8 cellular contexts compared by ENCODE assay signal in the genomic region with DNA sequence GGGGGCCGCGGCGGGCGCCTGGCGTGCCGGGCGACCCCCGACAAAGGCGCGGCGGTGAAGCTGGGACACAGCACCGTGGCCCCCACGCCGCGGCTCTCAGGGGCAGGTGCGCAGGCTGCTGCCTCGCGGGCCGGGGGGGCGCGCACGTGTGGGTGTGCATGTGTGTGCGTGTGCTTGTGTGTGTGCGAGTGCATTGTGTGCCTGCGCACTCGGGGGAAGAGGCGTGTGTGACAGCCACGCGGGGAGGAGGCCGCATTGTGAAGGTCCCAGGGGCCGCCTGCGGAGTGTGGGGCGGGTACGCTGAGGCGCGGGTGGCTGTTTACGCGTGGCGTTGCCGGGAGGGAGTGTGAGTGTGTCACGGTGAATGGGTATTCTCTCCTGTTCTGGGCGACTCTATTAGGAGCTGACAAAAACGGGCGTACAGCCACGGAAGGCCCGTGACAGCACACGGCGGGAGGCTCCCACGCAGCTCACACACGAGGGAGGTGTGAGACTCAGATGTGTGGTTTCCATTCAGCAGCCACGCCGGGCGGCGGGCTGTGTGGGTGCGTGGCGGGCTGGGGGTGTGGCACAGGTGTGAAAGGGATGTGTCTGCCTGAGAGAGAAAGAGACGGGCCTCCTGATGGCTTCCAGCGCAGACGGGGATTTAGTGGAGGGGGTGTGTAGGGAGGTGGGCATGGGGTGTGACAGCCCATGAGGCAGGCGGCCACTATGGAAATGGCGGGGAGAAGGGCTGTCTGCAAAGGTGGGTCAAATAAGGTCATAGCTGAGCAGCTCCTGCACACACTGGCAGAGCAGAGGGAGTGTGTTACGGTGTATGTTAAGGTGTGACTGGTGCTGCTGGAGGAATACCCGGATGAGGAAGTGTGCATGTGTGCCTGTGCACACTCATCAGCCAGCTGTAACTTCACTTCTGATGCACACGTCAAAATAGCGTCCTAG. TPM values are rescaled to one million over a fixed set of nuclear protein-coding genes. Genes with fewer than 3 reads are reported as not detected.
DNase-seq lines count a peak whose midpoint lies in the region; ATAC-seq, FAIRE-seq and TF ChIP-seq lines count a peak whose summit lies in the region.

No MANE protein-coding gene starts in this region.

- no peaks in the 10 kb centered on the region for H3K9me2 ChIP-seq in hepatocyte (replicated peaks; ENCODE audit: insufficient read depth)

- no peak for FAIRE-seq in small intestine (lab: Jason Lieb, UNC)

- TF ChIP-seq CTCF in hepatocyte (IDR thresholded peaks at IDR 0.05; ENCODE audit: poor library complexity): no peak

- no peak overlapping the region for H3K27ac ChIP-seq in hepatocyte
- H3K27ac ChIP-seq in small intestine (ENCODE audit: low read depth in 1 of 2, low read length in 1 of 2): no peak overlapping the region

- 47% methylated on average over 61 of the region's 65 CpGs for WGBS in hepatocyte (ENCODE audit: low lambda C conversion rate, missing lambda C conversion rate)
- 4 to 14% (median 8%) methylated on average over 51 to 65 of the region's 65 CpGs for WGBS in small intestine, 3 donors

- no peaks in the 10 kb centered on the region for H4K20me1 ChIP-seq in hepatocyte (ENCODE audit: insufficient read depth, poor library complexity, severe bottlenecking)

- H3K36me3 ChIP-seq in hepatocyte (replicated peaks; ENCODE audit: insufficient read depth, low read depth): no peaks in the 10 kb centered on the region
- no peaks in the 10 kb centered on the region for H3K36me3 ChIP-seq in small intestine (ENCODE audit: control insufficient read depth in 2 of 2, insufficient read depth in 2 of 2, low read length in 2 of 2)

- H3K4me3 ChIP-seq in hepatocyte: no peak overlapping the region
- H3K4me3 ChIP-seq in small intestine (ENCODE audit: low read depth in 1 of 2, low read length in 2 of 2): peak overlapping the region; percentile 38 to 62

- H3K4me1 ChIP-seq in hepatocyte (ENCODE audit: insufficient read depth): no peaks in the 10 kb centered on the region
- peaks cover 0 to 3% of the 10 kb centered on the region in 2 donors for H3K4me1 ChIP-seq in small intestine (ENCODE audit: control insufficient read depth in 2 of 2, insufficient read depth in 1 of 2, low read depth in 1 of 2, low read length in 1 of 2)

- DNase-seq in NCI-H1694 treated with DMSO at 0.1 percent for 48 hours (lab: John Stamatoyannopoulos, UW) (peak; percentile 19), NCI-H1694 (lab: John Stamatoyannopoulos, UW) (no peak), NOMO-1 treated with dmso at 0.1 percent for 144 hours (lab: John Stamatoyannopoulos, UW; ENCODE audit: unreplicated experiment) (peak; percentile 51), hepatocyte (ENCODE audit: low spot score) (no peak), small intestine (peak; percentile 62), inferior parietal cortex (ENCODE audit: extremely low spot score) (no peak)
- peak; percentile 58 for DNase-seq in activated naive CD4-positive, alpha-beta T cell treated with anti-CD3 and anti-CD28 coated beads, Interleukin-2, amount 50 U/mL, for 16 hours

- H3K27me3 ChIP-seq in hepatocyte: peaks cover 42% of the 10 kb centered on the region
- H3K27me3 ChIP-seq in small intestine (ENCODE audit: control insufficient read depth in 2 of 2, insufficient read depth in 2 of 2, low read length in 2 of 2): no peaks in the 10 kb centered on the region

- H3K79me2 ChIP-seq in hepatocyte: no peaks in the 10 kb centered on the region

- H3K9me3 ChIP-seq in hepatocyte (ENCODE audit: low read depth) (no peaks in the 10 kb centered on the region), small intestine (ENCODE audit: control insufficient read depth, low read depth) (no peaks in the 10 kb centered on the region)

- H2AFZ ChIP-seq in hepatocyte: no peak overlapping the region

- ATAC-seq in GM19035 (IDR thresholded peaks at IDR 0.05; ENCODE audit: unreplicated experiment): no peak

- H3K4me2 ChIP-seq in hepatocyte: peak overlapping the region; percentile 90

RNA-seq across cellular contexts. Expression of gene PODXL2, which starts 0.7 kb away (rescaled TPM):
- total RNA-seq in hepatocyte: 6.4 and 8.0 TPM in 2 replicates
- polyA plus RNA-seq in hepatocyte (5.1 and 7.8 TPM in 2 replicates), small intestine (10 to 100 TPM in 1 of 3 donors, 1 to 10 TPM in 2; 1.6 to 17.0 (median 3.8) TPM)

RNA-seq across cellular contexts. Expression of gene MCM2, which starts 31.5 kb away (rescaled TPM):
- 19.6 and 31.4 TPM in 2 replicates for total RNA-seq in hepatocyte
- polyA plus RNA-seq in hepatocyte (14.6 and 15.0 TPM in 2 replicates), small intestine (10 to 100 TPM in 1 of 3 donors, 1 to 10 TPM in 2; 2.2 to 22.7 (median 4.3) TPM)

RNA-seq across cellular contexts. Expression of gene TPRA1, which starts 39.2 kb away (rescaled TPM):
- total RNA-seq in hepatocyte: 39.9 and 41.0 TPM in 2 replicates
- polyA plus RNA-seq in hepatocyte (57.2 and 66.3 TPM in 2 replicates), small intestine (10 to 100 TPM; 23.7 to 25.9 (median 25.4) TPM)

RNA-seq across cellular contexts. Expression of gene ABTB1, which starts 43.0 kb away (rescaled TPM):
- total RNA-seq in hepatocyte: 4.7 and 8.7 TPM in 2 replicates
- polyA plus RNA-seq in hepatocyte (13.8 and 23.8 TPM in 2 replicates), small intestine (10 to 100 TPM; 22.7 to 49.4 (median 37.6) TPM)

Comparison
In these comparisons a context has a peak if more than half of its experiments do, and no peak if none do; other contexts are left out.
1. DNase-seq: peak in NCI-H1694 treated with DMSO at 0.1 percent for 48 hours (single experiment), NOMO-1 treated with dmso at 0.1 percent for 144 hours (single experiment), activated naive CD4-positive, alpha-beta T cell treated with anti-CD3 and anti-CD28 coated beads, Interleukin-2, amount 50 U/mL, for 16 hours (single experiment) and small intestine (single experiment); none in NCI-H1694 (single experiment), hepatocyte (single experiment) and inferior parietal cortex (single experiment).